In genomic region chr14:48731260-48731659, GRCh38 we compare ENCODE assay signal across 22 cellular contexts.
"Had no signal": no experiment of that assay in that cellular context is flagged by ENCODE, and none has a peak within 500 bp of the region (broad histone marks: within the 10 kb centered on the region; RNA-seq: fewer than 3 reads in every experiment).

No MANE protein-coding gene starts in this region.

- H3K27me3 ChIP-seq: ascending aorta, SJSA1 had no signal

- H3K4me1 ChIP-seq: SJSA1 had no signal

- H3K9me3 ChIP-seq: ascending aorta, SJSA1 had no signal

- H3K4me3 ChIP-seq: ascending aorta, SJSA1 had no signal

- FAIRE-seq: RCC 7860, TTC549 had no signal

- DNase-seq: activated B cell treated with CpG ODN at 0.5 μM for 24 hours; activated CD4-positive, alpha-beta T cell treated with anti-CD3 and anti-CD28 coated beads for 1 hour; activated CD4-positive, alpha-beta T cell treated with anti-CD3 and anti-CD28 coated beads, Interleukin-2, amount 10 ng/mL, durations not matched to agents 24 days and 14 days; activated CD4-positive, alpha-beta T cell treated with anti-CD3 and anti-CD28 coated beads, Interleukin-2, amount 50 U/mL, for 48 hours; activated CD8-positive, alpha-beta memory T cell treated with anti-CD3 and anti-CD28 coated beads, Interleukin-2, amount 10 ng/mL, durations not matched to agents 7 days and 5 days; activated effector memory CD4-positive, alpha-beta T cell treated with Interleukin-2 at 50 U/mL for 16 hours; activated naive CD4-positive, alpha-beta T cell; activated T-cell treated with anti-CD3 and anti-CD28 coated beads, Interleukin-2, amount 50 U/mL, for 24 hours; amniotic stem cell; NCI-H1048; NCI-H146; NCI-H187 treated with DMSO at 0.1 percent for 48 hours; NCI-H2171 treated with DMSO at 0.1 percent for 48 hours; NCI-H345; NCI-H510A; SHP77; T-helper 17 cell; T-helper 9 cell had no signal

- H3K36me3 ChIP-seq: ascending aorta, SJSA1 had no signal

- H3K27ac ChIP-seq: ascending aorta, SJSA1 had no signal

- ATAC-seq: activated CD8-positive, alpha-beta memory T cell treated with anti-CD3 and anti-CD28 coated beads, Interleukin-2, amount 10 ng/mL, durations not matched to agents 7 days and 5 days; T-helper 17 cell had no signal
